Comparison of ENCODE assay signal across 24 cellular contexts in genomic region chr2:119306196-119306590, GRCh38.
A peak's percentile ranks its signal among the peaks of the same experiment; 100 is the strongest.
DNase-seq lines count a peak whose midpoint lies in the region; ATAC-seq and TF ChIP-seq lines count a peak whose summit lies in the region.
"Had no signal": no experiment of that assay in that cellular context is flagged by ENCODE, and none has a peak within 500 bp of the region (broad histone marks: within the 10 kb centered on the region; RNA-seq: fewer than 3 reads in every experiment).

No MANE protein-coding gene starts in this region.

- no peak overlapping the region for H3K4me3 Mint-ChIP-seq in WTC11
- H3K4me3 Mint-ChIP-seq: activated naive CD4-positive, alpha-beta T cell treated with anti-CD3 and anti-CD28 coated beads, Interleukin-2, amount 50 U/mL, for 24 hours had no signal

- no peaks in the 10 kb centered on the region for H3K36me3 ChIP-seq in right atrium auricular region
- no peaks in the 10 kb centered on the region for H3K36me3 ChIP-seq in prostate gland
- H3K36me3 ChIP-seq: lower lobe of right lung had no signal

- H3K27me3 ChIP-seq in right atrium auricular region (no peaks in the 10 kb centered on the region), prostate gland (replicated peaks; ENCODE audit: insufficient read depth) (no peaks in the 10 kb centered on the region)
- H3K27me3 ChIP-seq: ascending aorta, tibial artery had no signal

- CTCF ChIA-PET in WTC11 (lab: Charles Lee) = interaction anchor here (1.5 kb wide), 1 partner anchor 425 kb away, joined by 7 read pairs; no protein-coding TSS in a partner anchor

- H3K4me1 ChIP-seq in right atrium auricular region (peaks cover 0 to 12% of the 10 kb centered on the region in 2 donors), prostate gland (replicated peaks) (no peaks in the 10 kb centered on the region)
- H3K4me1 ChIP-seq: ascending aorta, lower lobe of right lung, tibial artery had no signal

- 17% methylated on average over 10 of the region's 10 CpGs for WGBS in prostate gland

- H3K4me3 ChIP-seq in right atrium auricular region (peak overlapping the region; percentile 2 to 32), prostate gland (peak overlapping the region; percentile 1 to 24)
- H3K4me3 ChIP-seq: ascending aorta, lower lobe of right lung had no signal

- peaks cover 52% of the 10 kb centered on the region for H3K4me1 Mint-ChIP-seq in WTC11
- H3K4me1 Mint-ChIP-seq: activated naive CD4-positive, alpha-beta T cell treated with anti-CD3 and anti-CD28 coated beads, Interleukin-2, amount 50 U/mL, for 24 hours had no signal

- no peak for DNase-seq in WTC11 (ENCODE audit: low spot score)
- no peak for DNase-seq in right atrium auricular region (ENCODE audit: low spot score)
- DNase-seq in prostate gland (ENCODE audit: low spot score) = no peak
- no peak for DNase-seq in epidermal melanocyte (ENCODE audit: insufficient read length, low spot score)
- no peak for DNase-seq in NCI-H524 (lab: John Stamatoyannopoulos, UW)
- no peak for DNase-seq in DMS53 (lab: John Stamatoyannopoulos, UW)
- DNase-seq: activated CD4-positive, alpha-beta T cell treated with anti-CD3 and anti-CD28 coated beads for 1 hour; activated CD8-positive, alpha-beta memory T cell treated with anti-CD3 and anti-CD28 coated beads for 24 hours; activated T-cell treated with anti-CD3 and anti-CD28 coated beads, Interleukin-2, amount 50 U/mL, for 48 hours; AML-193; cerebellar nuclear complex; DMS79 treated with DMSO at 0.1 percent for 48 hours; effector CD8-positive, alpha-beta T cell; glutamatergic neuron; HCEC 1CT; lower lobe of right lung; NCI-H1436; NCI-H524 treated with DMSO at 0.1 percent for 48 hours; stimulated activated CD4-positive, alpha-beta T cell treated with anti-CD3 and anti-CD28 coated beads, Interleukin-2, amount 100 ng/mL, for 24 hours; stimulated activated naive CD4-positive, alpha-beta T cell; tibial artery had no signal

- no peaks in the 10 kb centered on the region for H3K27me3 Mint-ChIP-seq in WTC11 (ENCODE audit: low read depth)
- H3K27me3 Mint-ChIP-seq: activated naive CD4-positive, alpha-beta T cell treated with anti-CD3 and anti-CD28 coated beads, Interleukin-2, amount 50 U/mL, for 24 hours had no signal

- intact Hi-C loops in prostate gland (cut with DNase I) = no loop called here

- H3K27ac Mint-ChIP-seq in WTC11 = 0 out of 2 replicates have a peak overlapping the region, but pooled peaks have one; percentile 34
- H3K27ac Mint-ChIP-seq: activated naive CD4-positive, alpha-beta T cell treated with anti-CD3 and anti-CD28 coated beads, Interleukin-2, amount 50 U/mL, for 24 hours had no signal

- no peaks in the 10 kb centered on the region for H3K36me3 Mint-ChIP-seq in WTC11

- no peak for ATAC-seq in WTC11
- no peak for ATAC-seq in HG02759 (IDR thresholded peaks at IDR 0.05; ENCODE audit: unreplicated experiment)
- ATAC-seq: lower lobe of right lung had no signal

- POLR2A ChIA-PET in WTC11 (lab: Charles Lee) = no interaction called here

- H3K27ac ChIP-seq in right atrium auricular region = peak overlapping the region; percentile 52 to 77
- H3K27ac ChIP-seq in prostate gland = peak overlapping the region; percentile 75 to 79
- H3K27ac ChIP-seq: ascending aorta, lower lobe of right lung had no signal

- no peak for TF ChIP-seq POLR2A in prostate gland (IDR thresholded peaks at IDR 0.05)

- H3K9me3 ChIP-seq in right atrium auricular region (no peaks in the 10 kb centered on the region), prostate gland (no peaks in the 10 kb centered on the region)
- H3K9me3 ChIP-seq: ascending aorta, lower lobe of right lung, tibial artery had no signal

- H3K9me3 Mint-ChIP-seq in WTC11 = no peaks in the 10 kb centered on the region
- H3K9me3 Mint-ChIP-seq: activated naive CD4-positive, alpha-beta T cell treated with anti-CD3 and anti-CD28 coated beads, Interleukin-2, amount 50 U/mL, for 24 hours had no signal

- TF ChIP-seq CTCF in WTC11 (IDR thresholded peaks at IDR 0.05) (no peak), right atrium auricular region (IDR thresholded peaks at IDR 0.05) (no peak), prostate gland (IDR thresholded peaks at IDR 0.05) (no peak)

TF ChIP-seq in WTC11, 78 proteins besides CTCF, POLR2A, EP300 and RAD21:
- TF ChIP-seq ZNF219 (CRISPR knock-in tag; IDR thresholded peaks at IDR 0.05; ENCODE audit: borderline replicate concordance) (no peak), ZBTB21 (CRISPR knock-in tag; IDR thresholded peaks at IDR 0.05; ENCODE audit: borderline replicate concordance) (no peak), NFATC4 (CRISPR knock-in tag; IDR thresholded peaks at IDR 0.05) (no peak)
TF ChIP-seq in WTC11: peak in this region for 0.
